Comparison of ENCODE assay signal across 11 cellular contexts in the genomic region with DNA sequence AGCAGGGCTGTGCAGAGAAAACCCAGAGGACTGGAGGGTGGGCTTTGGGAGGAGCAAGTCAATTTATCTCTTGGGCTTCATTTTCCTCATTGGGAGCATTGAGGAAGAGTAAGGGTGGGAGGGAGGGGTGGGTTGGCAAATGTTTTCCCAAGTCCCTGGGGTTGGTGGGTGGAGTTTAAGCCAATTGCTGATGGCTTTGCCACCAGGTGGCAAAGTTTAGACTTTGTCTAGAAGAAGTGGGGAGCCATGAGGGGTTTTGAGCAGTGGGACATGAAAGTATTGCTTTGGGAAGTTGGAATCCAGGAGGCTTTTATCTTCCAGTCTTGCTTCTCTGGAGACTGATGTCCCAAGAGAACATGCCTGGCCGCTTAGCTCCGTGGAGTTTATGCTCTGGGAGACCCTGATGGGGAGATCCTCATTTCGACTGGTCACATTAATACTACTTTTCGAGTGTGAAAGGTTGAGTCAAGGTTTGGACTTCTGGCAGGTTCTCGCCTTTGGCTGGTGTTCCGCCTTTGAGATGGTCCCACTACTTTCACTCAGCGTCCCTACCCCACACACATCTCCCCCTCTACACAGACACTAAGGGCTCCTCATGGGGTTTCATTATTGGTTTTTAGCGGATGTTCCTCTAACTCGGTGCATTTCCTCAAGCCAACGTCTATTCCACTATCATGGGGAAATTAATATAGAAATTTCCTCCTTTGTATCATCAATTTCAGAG.
DNase-seq lines count a peak whose midpoint lies in the region; ATAC-seq, FAIRE-seq and TF ChIP-seq lines count a peak whose summit lies in the region.
"Had no signal": no experiment of that assay in that cellular context is flagged by ENCODE, and none has a peak within 500 bp of the region (broad histone marks: within the 10 kb centered on the region; RNA-seq: fewer than 3 reads in every experiment).

No MANE protein-coding gene starts in this region.

- H3K4me2 ChIP-seq in GM12878 (ENCODE audit: control insufficient read depth, insufficient read depth) = no peak overlapping the region
- H3K4me2 ChIP-seq in GM23248 (ENCODE audit: unreplicated experiment) = no peak overlapping the region

- BruUV-seq in GM12878 (replicated peaks; lab: Mats Ljungman, UMichigan) = no TSS peak

- H4K20me1 ChIP-seq in GM12878 (ENCODE audit: control insufficient read depth, insufficient read depth) (no peaks in the 10 kb centered on the region), GM23248 (ENCODE audit: insufficient read depth) (no peaks in the 10 kb centered on the region)

- H3K9me3 Mint-ChIP-seq in IgD-negative memory B cell = no peaks in the 10 kb centered on the region

- FAIRE-seq in GM12878 (lab: Jason Lieb, UNC) = no peak

- 65% methylated on average over 9 of the region's 10 CpGs for WGBS in GM12878 (ENCODE audit: insufficient coverage, insufficient replicate concordance, low lambda C conversion rate, missing lambda C conversion rate)
- whole genome bisulfite sequencing in sigmoid colon, 2 donors = 67 to 71% methylated on average over 10 of the region's 10 CpGs
- WGBS in GM23248 (ENCODE audit: low coverage in 1 of 2, low lambda C conversion rate in 2 of 2, missing lambda C conversion rate in 2 of 2), 2 experiments = 75 to 77% methylated on average over 10 of the region's 10 CpGs

- RAD21 ChIA-PET in GM12878 (lab: Charles Lee; ENCODE audit: unreplicated experiment) = interaction anchor here (0.6 to 3.9 kb wide), 25 partner anchors 12 to 795 kb away, joined by 3 to 32 read pairs (median 5); partner anchors contain the start of gene PRKCE

- no peak overlapping the region for H3K27ac ChIP-seq in GM12878 (ENCODE audit: control insufficient read depth, insufficient read depth)
- H3K27ac ChIP-seq in sigmoid colon = peak overlapping the region in 1 of 4 donors; percentile 52
- no peak overlapping the region for H3K27ac ChIP-seq in GM23248
- H3K27ac ChIP-seq: tibial nerve had no signal

- CTCF ChIA-PET in GM12878 (lab: Yijun Ruan, JAX) = interaction anchor here (0.7 to 6.3 kb wide), 52 partner anchors 9 to 215 kb away, joined by 3 to 98 read pairs (median 5); partner anchors contain the start of gene PRKCE

- H3K4me3 Mint-ChIP-seq in IgD-negative memory B cell = peak overlapping the region in 3 of 4 donors; percentile 24 to 76 (median 64)

- peak; percentile 13; the same call in 2 of the 3 replicates for ATAC-seq in GM12878

- H3K9me3 ChIP-seq in GM12878 (replicated peaks; ENCODE audit: control insufficient read depth, insufficient read depth, low read length) (no peaks in the 10 kb centered on the region; the same call in 2 of the 3 replicates), sigmoid colon (no peaks in the 10 kb centered on the region), GM23248 (ENCODE audit: low read depth) (no peaks in the 10 kb centered on the region)
- H3K9me3 ChIP-seq: right lobe of liver, tibial nerve had no signal

- H3K27ac Mint-ChIP-seq in IgD-negative memory B cell = peak overlapping the region in 2 of 3 donors; percentile 53 to 78

- in situ Hi-C loops in GM12878 (cut with MboI) = loop anchor here (5.0 kb wide), 1 partner anchor 131 kb away; no protein-coding TSS in a partner anchor
- in situ Hi-C loops in GM23248 (cut with MboI) = loop anchor here (10.0 kb wide), 1 partner anchor 133 kb away; no protein-coding TSS in a partner anchor

- H2AFZ ChIP-seq in GM12878 (ENCODE audit: control insufficient read depth, low read depth, low read length) = no peak overlapping the region
- no peak overlapping the region for H2AFZ ChIP-seq in GM23248

- peak; percentile 11 for DNase-seq in NOMO-1 treated with dmso at 0.1 percent for 144 hours (lab: John Stamatoyannopoulos, UW; ENCODE audit: unreplicated experiment)
- no peak for DNase-seq in NOMO-1 (lab: John Stamatoyannopoulos, UW; ENCODE audit: unreplicated experiment in 2 of 2)
- no peak for DNase-seq in GM12878 (ENCODE audit: low read depth, low spot score)
- DNase-seq in sigmoid colon = peak; percentile 39
- no peak for DNase-seq in GM23248
- DNase-seq in dedifferentiated amniotic fluid mesenchymal stem cell (ENCODE audit: extremely low spot score) = no peak
- DNase-seq in activated naive CD4-positive, alpha-beta T cell treated with anti-CD3 and anti-CD28 coated beads, Interleukin-2, amount 50 U/mL, for 16 hours = no peak
- DNase-seq: SIG-M5 had no signal

- H3K27me3 Mint-ChIP-seq in IgD-negative memory B cell = no peaks in the 10 kb centered on the region

- H3K27me3 ChIP-seq in GM12878 (replicated peaks in 1 of 2; ENCODE audit: control insufficient read depth in 2 of 2, insufficient read depth in 2 of 2, low read length in 1 of 2) = no peaks in the 10 kb centered on the region
- no peaks in the 10 kb centered on the region for H3K27me3 ChIP-seq in sigmoid colon
- H3K27me3 ChIP-seq in GM23248 (replicated peaks; ENCODE audit: insufficient read depth) = no peaks in the 10 kb centered on the region
- H3K27me3 ChIP-seq: right lobe of liver, tibial nerve had no signal

- H3K4me3 ChIP-seq in GM12878 (no peak overlapping the region), sigmoid colon (no peak overlapping the region), GM23248 (no peak overlapping the region)
- H3K4me3 ChIP-seq: tibial nerve had no signal

- no peak for TF ChIP-seq EP300 in GM12878 (IDR thresholded peaks at IDR 0.05; ENCODE audit: borderline replicate concordance in 1 of 2, control insufficient read depth in 1 of 2, low read depth in 2 of 2, low read length in 2 of 2)
- no peak for TF ChIP-seq EP300 in sigmoid colon (IDR thresholded peaks at IDR 0.05)

- H3K9ac ChIP-seq in GM12878 (ENCODE audit: control insufficient read depth, insufficient read depth, low read length) = no peak overlapping the region
- H3K9ac ChIP-seq in GM23248 = no peak overlapping the region

- peaks cover 10% of the 10 kb centered on the region for H3K36me3 Mint-ChIP-seq in IgD-negative memory B cell

- peaks cover 5% of the 10 kb centered on the region; the same call in 1 of the 2 replicates for H3K79me2 ChIP-seq in GM12878 (ENCODE audit: control insufficient read depth, insufficient read depth, low read length)
- H3K79me2 ChIP-seq in GM23248 (ENCODE audit: insufficient read depth) = peaks cover 73% of the 10 kb centered on the region

- no peak; a peak in 1 of 6 replicates for TF ChIP-seq CTCF in GM12878 (IDR thresholded peaks at IDR 0.05 in 2 of 3, conservative IDR thresholded peaks at IDR 0.05 in 1 of 3; ENCODE audit: control insufficient read depth in 2 of 3, extremely low read depth in 1 of 3, insufficient read depth in 1 of 3, low read depth in 3 of 3, low read length in 3 of 3)
- TF ChIP-seq CTCF in sigmoid colon (IDR thresholded peaks at IDR 0.05) = no peak

- no peak for TF ChIP-seq POLR2A in GM12878 (IDR thresholded peaks at IDR 0.05; ENCODE audit: low read depth, low read length)
- no peak for TF ChIP-seq POLR2A in sigmoid colon (IDR thresholded peaks at IDR 0.05)

- SMC1A ChIA-PET in GM12878 (lab: Charles Lee; ENCODE audit: uncharacterized antibody, unreplicated experiment) = interaction anchor here (0.7 to 5.4 kb wide), 32 partner anchors 10 to 183 kb away, joined by 3 to 63 read pairs (median 6); no protein-coding TSS in a partner anchor

- H3K36me3 ChIP-seq in GM12878 (ENCODE audit: control insufficient read depth in 2 of 2, insufficient read depth in 2 of 2, low read length in 1 of 2) (no peaks in the 10 kb centered on the region), sigmoid colon (no peaks in the 10 kb centered on the region), GM23248 (ENCODE audit: low read depth) (no peaks in the 10 kb centered on the region)
- H3K36me3 ChIP-seq: right lobe of liver, tibial nerve had no signal

- peaks cover 9% of the 10 kb centered on the region; the same call in 1 of the 2 replicates for H3F3A ChIP-seq in GM23248 (ENCODE audit: insufficient read depth)

- POLR2A ChIA-PET in GM12878 (lab: Charles Lee) = interaction anchor here (1.1 to 1.5 kb wide), 3 partner anchors 56 to 125 kb away, joined by 3 to 4 read pairs (median 4); no protein-coding TSS in a partner anchor

- intact Hi-C loops in GM12878 (cut with micrococcal nuclease; ENCODE audit: unreplicated experiment) (loop anchor here (1.0 kb wide), 2 partner anchors 127 to 158 kb away; partner anchors contain the start of gene PRKCE), sigmoid colon (cut with DNase I) (loop anchor here (5.0 kb wide), 1 partner anchor 159 kb away; no protein-coding TSS in a partner anchor)

- no peak for TF ChIP-seq RAD21 in GM12878 (IDR thresholded peaks at IDR 0.05; ENCODE audit: insufficient read depth, low read depth, low read length)

- peaks cover 16% of the 10 kb centered on the region for H3K4me1 ChIP-seq in GM12878 (ENCODE audit: control insufficient read depth, insufficient read depth, low read length)
- peaks cover 0 to 47% (median 29%) of the 10 kb centered on the region in 4 donors for H3K4me1 ChIP-seq in sigmoid colon
- H3K4me1 ChIP-seq in GM23248 (ENCODE audit: insufficient read depth) = peaks cover 14% of the 10 kb centered on the region

- no peaks in the 10 kb centered on the region for H3K9me2 ChIP-seq in GM23248 (ENCODE audit: insufficient read depth)

- H3K4me1 Mint-ChIP-seq in IgD-negative memory B cell = peaks cover 31 to 39% (median 35%) of the 10 kb centered on the region in 3 donors

TF ChIP-seq in GM12878, 131 proteins besides CTCF, POLR2A, EP300 and RAD21 (continues in another document):
- TF ChIP-seq POU2F2 (IDR thresholded peaks at IDR 0.05; ENCODE audit: borderline replicate concordance, low read depth, low read length) = no peak
- TF ChIP-seq E4F1 (IDR thresholded peaks at IDR 0.05; ENCODE audit: borderline replicate concordance, partially characterized antibody) = no peak
- TF ChIP-seq SIX5 (IDR thresholded peaks at IDR 0.05; ENCODE audit: low read depth, low read length, severe bottlenecking) = no peak
- no peak for TF ChIP-seq EZH2 (IDR thresholded peaks at IDR 0.05; ENCODE audit: borderline replicate concordance, control insufficient read depth, low read depth, low read length)
- no peak for TF ChIP-seq LARP7 (IDR thresholded peaks at IDR 0.05)

Comparison
In these comparisons a context has a peak if more than half of its experiments do, and no peak if none do; other contexts are left out.
1. DNase-seq: peak in NOMO-1 treated with dmso at 0.1 percent for 144 hours (single experiment) and sigmoid colon (single experiment); none in NOMO-1 (0 of 2), GM12878 (single experiment), GM23248 (single experiment), dedifferentiated amniotic fluid mesenchymal stem cell (single experiment) and activated naive CD4-positive, alpha-beta T cell treated with anti-CD3 and anti-CD28 coated beads, Interleukin-2, amount 50 U/mL, for 16 hours (single experiment).